Comparison of ENCODE assay signal across 15 cellular contexts in genomic region chr4:94550851-94551250, GRCh38.
DNase-seq lines count a peak whose midpoint lies in the region; ATAC-seq, FAIRE-seq and TF ChIP-seq lines count a peak whose summit lies in the region.
"Had no signal": no experiment of that assay in that cellular context is flagged by ENCODE, and none has a peak within 500 bp of the region (broad histone marks: within the 10 kb centered on the region; RNA-seq: fewer than 3 reads in every experiment).

No MANE protein-coding gene starts in this region.

- DNase-seq in heart left ventricle (no peak), Right ventricle myocardium inferior (ENCODE audit: missing footprints) (no peak), RCC 7860 (ENCODE audit: low spot score) (no peak), psoas muscle (no peak), cerebellar cortex (ENCODE audit: low spot score) (no peak), GM23248 (no peak)
- DNase-seq: 8988T; AML-193; Caco-2; CD8-positive, alpha-beta memory T cell; DMS 273 treated with DMSO at 0.1 percent for 48 hours; HCEC 1CT had no signal

- intact Hi-C loops in heart left ventricle (cut with DNase I) = loop anchor here in 1 of 10 donors (5.0 kb wide), 1 partner anchor 144 kb away; no protein-coding TSS in a partner anchor
- intact Hi-C loops in Right ventricle myocardium inferior (cut with DNase I) = no loop called here
- intact Hi-C loops in psoas muscle (cut with DNase I) = no loop called here

- H3K9me3 ChIP-seq in heart left ventricle = no peaks in the 10 kb centered on the region
- no peaks in the 10 kb centered on the region for H3K9me3 ChIP-seq in psoas muscle
- no peaks in the 10 kb centered on the region for H3K9me3 ChIP-seq in GM23248 (ENCODE audit: low read depth)
- H3K9me3 ChIP-seq: BLaER1, Caco-2 had no signal

- peaks cover 0 to 14% (median 0%) of the 10 kb centered on the region in 9 donors for H3K36me3 ChIP-seq in heart left ventricle
- peaks cover 0 to 16% of the 10 kb centered on the region in 2 donors for H3K36me3 ChIP-seq in psoas muscle (ENCODE audit: insufficient read depth in 1 of 2, low read depth in 1 of 2)
- peaks cover 12% of the 10 kb centered on the region; the same call in 1 of the 2 replicates for H3K36me3 ChIP-seq in GM23248 (ENCODE audit: low read depth)
- H3K36me3 ChIP-seq: BLaER1 had no signal

- H3F3A ChIP-seq in GM23248 (ENCODE audit: insufficient read depth) = peaks cover 51% of the 10 kb centered on the region

- no peak for TF ChIP-seq POLR2A in heart left ventricle (IDR thresholded peaks at IDR 0.05)

- H3K27me3 ChIP-seq in heart left ventricle (no peaks in the 10 kb centered on the region), psoas muscle (ENCODE audit: insufficient read depth in 3 of 3, low read length in 2 of 3) (no peaks in the 10 kb centered on the region), GM23248 (replicated peaks; ENCODE audit: insufficient read depth) (no peaks in the 10 kb centered on the region)
- H3K27me3 ChIP-seq: BLaER1 had no signal

- peaks cover 84% of the 10 kb centered on the region for H3K79me2 ChIP-seq in GM23248 (ENCODE audit: insufficient read depth)

- H3K4me3 ChIP-seq in heart left ventricle (no peak overlapping the region), psoas muscle (no peak overlapping the region), GM23248 (no peak overlapping the region)
- H3K4me3 ChIP-seq: BLaER1 had no signal

- ATAC-seq in heart left ventricle (no peak), Right ventricle myocardium inferior (no peak), psoas muscle (no peak), HG03095 (IDR thresholded peaks at IDR 0.05; ENCODE audit: unreplicated experiment) (no peak)

- peak; percentile 26 for FAIRE-seq in RCC 7860 (lab: Jason Lieb, UNC)
- FAIRE-seq in islet of Langerhans (lab: Jason Lieb, UNC) = peak; percentile 85

- no peak for TF ChIP-seq CTCF in heart left ventricle (IDR thresholded peaks at IDR 0.05)
- no peak for TF ChIP-seq CTCF in psoas muscle (IDR thresholded peaks at IDR 0.05)

- H2AFZ ChIP-seq in GM23248 = no peak overlapping the region

- no peak overlapping the region for H3K4me2 ChIP-seq in GM23248 (ENCODE audit: unreplicated experiment)
- H3K4me2 ChIP-seq: BLaER1 had no signal

- no peak overlapping the region for H3K9ac ChIP-seq in GM23248
- H3K9ac ChIP-seq: BLaER1 had no signal

- H4K20me1 ChIP-seq in GM23248 (ENCODE audit: insufficient read depth) = 0 out of 2 replicates have a peak, but pooled peaks cover 3% of the 10 kb centered on the region
- H4K20me1 ChIP-seq: BLaER1 had no signal

- WGBS in heart left ventricle, 4 donors = 91 to 96% (median 93%) methylated on average over 1 of the region's 1 CpG
- 98 to 100% (median 98%) methylated on average over 1 of the region's 1 CpG for WGBS in psoas muscle, 3 donors
- 96 to 98% methylated on average over 1 of the region's 1 CpG for WGBS in GM23248 (ENCODE audit: low coverage in 1 of 2, low lambda C conversion rate in 2 of 2, missing lambda C conversion rate in 2 of 2), 2 experiments

- H3K9me2 ChIP-seq in GM23248 (ENCODE audit: insufficient read depth) = no peaks in the 10 kb centered on the region

- in situ Hi-C loops in GM23248 (cut with MboI) = no loop called here

- H3K27ac ChIP-seq in heart left ventricle (peak overlapping the region; percentile 10 to 93 (median 82)), psoas muscle (peak overlapping the region; percentile 83), GM23248 (no peak overlapping the region)
- H3K27ac ChIP-seq: BLaER1 had no signal

- H3K4me1 ChIP-seq in heart left ventricle = peaks cover 6 to 66% (median 41%) of the 10 kb centered on the region in 12 donors
- H3K4me1 ChIP-seq in psoas muscle = peaks cover 28% of the 10 kb centered on the region
- peaks cover 47% of the 10 kb centered on the region for H3K4me1 ChIP-seq in GM23248 (ENCODE audit: insufficient read depth)
- H3K4me1 ChIP-seq: BLaER1 had no signal
